ENCODE assay signal across 30 cellular contexts in genomic region chr17:36204724-36205500, GRCh38. TPM values are rescaled to one million over a fixed set of nuclear protein-coding genes. Genes with fewer than 3 reads are reported as not detected.
"Had no signal": no experiment of that assay in that cellular context is flagged by ENCODE, and none has a peak within 500 bp of the region (broad histone marks: within the 10 kb centered on the region; RNA-seq: fewer than 3 reads in every experiment).

No MANE protein-coding gene starts in this region.

- H3K27me3 ChIP-seq: body of pancreas, cardiac muscle cell, tibial artery had no signal

- ATAC-seq: activated CD4-positive, CD25-positive, alpha-beta regulatory T cell treated with anti-CD3 and anti-CD28 coated beads, Interleukin-2, amount 50 U/mL, for 24 hours; body of pancreas; esophagus mucosa; right cardiac atrium; stimulated activated naive CD8-positive, alpha-beta T cell treated with anti-CD3 and anti-CD28 coated beads, Interleukin-15, Interleukin-2, amounts not matched to agents 100 U/mL and 50 U/mL, for 24 hours; T-cell had no signal

- H3K36me3 Mint-ChIP-seq: activated naive CD4-positive, alpha-beta T cell treated with anti-CD3 and anti-CD28 coated beads, Interleukin-2, amount 10 ng/mL, durations not matched to agents 7 days and 5 days; memory B cell; T-cell had no signal

- H3K9me3 Mint-ChIP-seq: activated naive CD4-positive, alpha-beta T cell treated with anti-CD3 and anti-CD28 coated beads, Interleukin-2, amount 10 ng/mL, durations not matched to agents 7 days and 5 days; activated T-cell treated with anti-CD3 and anti-CD28 coated beads, Interleukin-2, amount 50 U/mL, for 72 hours; T-cell; T-helper 2 cell treated with Interferon-gamma antibody and Interleukin-4, amounts not matched to agents 5 μg/mL and 100 μg/mL, for 36 hours had no signal

- H3K4me1 ChIP-seq: parathyroid adenoma, tibial artery had no signal

- H3K79me2 ChIP-seq: parathyroid adenoma had no signal

- H3K27ac Mint-ChIP-seq: activated naive CD4-positive, alpha-beta T cell treated with anti-CD3 and anti-CD28 coated beads, Interleukin-2, amount 10 ng/mL, durations not matched to agents 7 days and 5 days; memory B cell; T-cell; T-helper 2 cell treated with Interferon-gamma antibody and Interleukin-4, amounts not matched to agents 5 μg/mL and 100 μg/mL, for 36 hours had no signal

- DNase-seq: activated CD4-positive, alpha-beta T cell treated with anti-CD3 and anti-CD28 coated beads, Interleukin-2, amount 50 U/mL, for 1 hour; activated effector memory CD4-positive, alpha-beta T cell treated with Interleukin-2 at 50 U/mL for 16 hours; activated naive CD4-positive, alpha-beta T cell treated with anti-CD3 and anti-CD28 coated beads, Interleukin-2, amount 10 ng/mL, durations not matched to agents 7 days and 5 days; activated T-cell treated with anti-CD3 and anti-CD28 coated beads, Interleukin-2, amount 50 U/mL, for 72 hours; body of pancreas; dermis blood vessel endothelial cell; effector CD8-positive, alpha-beta T cell; hypothalamus; nucleus accumbens; right cardiac atrium; stimulated activated CD4-positive, alpha-beta T cell treated with anti-CD3 and anti-CD28 coated beads, Interleukin-4, amount 100 ng/mL, for 24 hours; stimulated activated naive CD8-positive, alpha-beta T cell treated with anti-CD3 and anti-CD28 coated beads, Interleukin-15, Interleukin-2, amounts not matched to agents 100 U/mL and 50 U/mL, for 24 hours; T-cell; tibial artery had no signal

- H3K36me3 ChIP-seq: cardiac muscle cell, tibial artery had no signal

- H3K4me3 Mint-ChIP-seq: activated naive CD4-positive, alpha-beta T cell treated with anti-CD3 and anti-CD28 coated beads, Interleukin-2, amount 10 ng/mL, durations not matched to agents 7 days and 5 days; activated T-cell treated with anti-CD3 and anti-CD28 coated beads, Interleukin-2, amount 50 U/mL, for 72 hours; memory B cell; T-cell; T-helper 2 cell treated with Interferon-gamma antibody and Interleukin-4, amounts not matched to agents 5 μg/mL and 100 μg/mL, for 36 hours had no signal

- H3K27ac ChIP-seq: body of pancreas, cardiac muscle cell, parathyroid adenoma, tibial artery, VCaP had no signal

- H3K4me3 ChIP-seq: body of pancreas, cardiac muscle cell, tibial artery had no signal

- H2AFZ ChIP-seq: parathyroid adenoma had no signal

RNA-seq across cellular contexts. Expression of gene CCL4L2, which starts 6.0 kb away (rescaled TPM):
- total RNA-seq: body of pancreas, cardiac muscle cell, chondrocyte, dermis blood vessel endothelial cell, endothelial cell of umbilical vein, esophagus mucosa, myocyte, pulmonary artery endothelial cell, subcutaneous adipose tissue had no signal
- polyA plus RNA-seq: endothelial cell of umbilical vein, neural cell had no signal

RNA-seq across cellular contexts. Expression of gene CCL3L1, which starts 8.4 kb away (rescaled TPM):
- total RNA-seq: cardiac muscle cell, chondrocyte, dermis blood vessel endothelial cell, endothelial cell of umbilical vein, esophagus mucosa, lower leg skin, myocyte, pulmonary artery endothelial cell, right cardiac atrium had no signal
- polyA plus RNA-seq: endothelial cell of umbilical vein, neural cell had no signal

RNA-seq across cellular contexts. Expression of gene TBC1D3B, which starts 28.5 kb away (rescaled TPM):
- total RNA-seq: body of pancreas, mononuclear cell had no signal

RNA-seq across cellular contexts. Expression of gene TBC1D3I, which starts 59.5 kb away (rescaled TPM):
- total RNA-seq: body of pancreas, cardiac muscle cell, mononuclear cell, pulmonary artery endothelial cell, subcutaneous adipose tissue, urinary bladder had no signal
- polyA plus RNA-seq: cardiac muscle cell, right cardiac atrium, urinary bladder had no signal
